Comparison of ENCODE assay signal across 14 cellular contexts in the genomic region with DNA sequence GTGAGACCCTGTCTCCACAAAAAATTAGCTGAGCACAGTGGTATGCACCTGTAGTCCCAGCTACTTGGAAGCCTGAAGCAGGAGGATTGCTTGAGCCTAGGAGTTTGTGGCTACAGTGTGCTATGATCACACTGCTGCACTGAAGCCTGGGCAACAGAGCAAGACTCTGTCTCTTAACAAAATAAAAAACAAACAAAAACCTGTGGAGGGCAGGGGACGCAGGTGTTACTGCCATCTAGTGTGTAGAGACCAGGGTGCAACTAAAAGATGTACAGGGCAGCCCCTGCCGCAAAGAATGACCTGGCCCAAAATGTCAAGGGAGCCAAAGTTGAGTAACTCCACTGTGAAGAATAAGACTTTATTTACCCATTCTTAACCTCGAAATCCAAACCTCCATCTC. TPM values are rescaled to one million over a fixed set of nuclear protein-coding genes. Genes with fewer than 3 reads are reported as not detected.
A peak's percentile ranks its signal among the peaks of the same experiment; 100 is the strongest.
DNase-seq lines count a peak whose midpoint lies in the region; ATAC-seq and TF ChIP-seq lines count a peak whose summit lies in the region.
"Had no signal": no experiment of that assay in that cellular context is flagged by ENCODE, and none has a peak within 500 bp of the region (broad histone marks: within the 10 kb centered on the region; RNA-seq: fewer than 3 reads in every experiment).

No MANE protein-coding gene starts in this region.

- H3K4me3 ChIP-seq in GM23338, result no peak overlapping the region
- no peak overlapping the region for H3K4me3 ChIP-seq in Panc1 (ENCODE audit: low read depth in 2 of 2, low read length in 2 of 2)
- no peak overlapping the region for H3K4me3 ChIP-seq in fibroblast of villous mesenchyme (ENCODE audit: low read depth, low read length)
- H3K4me3 ChIP-seq in thyroid gland (replicated peaks in 1 of 3), result no peak overlapping the region
- H3K4me3 ChIP-seq in testis, result no peak overlapping the region
- H3K4me3 ChIP-seq: left lung, Peyer's patch had no signal

- H3K9me3 ChIP-seq in Panc1 (ENCODE audit: control insufficient read depth, insufficient read depth, low read depth, low read length) (no peaks in the 10 kb centered on the region), thyroid gland (no peaks in the 10 kb centered on the region), testis (no peaks in the 10 kb centered on the region)
- H3K9me3 ChIP-seq: Peyer's patch had no signal

- no peak overlapping the region for H3K27ac ChIP-seq in GM23338 (ENCODE audit: low read depth)
- H3K27ac ChIP-seq in Panc1 (ENCODE audit: low read length), result no peak overlapping the region
- H3K27ac ChIP-seq in thyroid gland, result no peak overlapping the region
- no peak overlapping the region for H3K27ac ChIP-seq in testis
- H3K27ac ChIP-seq: left lung, Peyer's patch had no signal

- no peak overlapping the region for H3K4me3 Mint-ChIP-seq in GM23338
- H3K4me3 Mint-ChIP-seq: IgD-negative memory B cell had no signal

- TF ChIP-seq POLR2A in thyroid gland (IDR thresholded peaks at IDR 0.05) (no peak), testis (IDR thresholded peaks at IDR 0.05) (no peak)

- POLR2A ChIA-PET in Panc1 (lab: Charles Lee), result no interaction called here

- H3K36me3 Mint-ChIP-seq in GM23338 (ENCODE audit: low read depth), result no peaks in the 10 kb centered on the region
- H3K36me3 Mint-ChIP-seq: IgD-negative memory B cell had no signal

- H3K4me2 ChIP-seq in GM23338, result no peak overlapping the region

- in situ Hi-C loops in ACHN (cut with HindIII; ENCODE audit: low pct_ligation_motif_present, low pct_unique_long_range_greater_than_20kb, low sequenced_read_pairs), result no loop called here
- in situ Hi-C loops in Panc1 (cut with HindIII; ENCODE audit: low pct_unique_long_range_greater_than_20kb, low sequenced_read_pairs), result no loop called here

- H3F3A ChIP-seq in GM23338 (replicated peaks; ENCODE audit: low read depth), result no peaks in the 10 kb centered on the region

- H3K4me1 Mint-ChIP-seq in GM23338, result no peaks in the 10 kb centered on the region
- H3K4me1 Mint-ChIP-seq: IgD-negative memory B cell had no signal

- no peak overlapping the region for H3K27ac Mint-ChIP-seq in GM23338
- H3K27ac Mint-ChIP-seq: IgD-negative memory B cell had no signal

- no peaks in the 10 kb centered on the region for H3K9me2 ChIP-seq in GM23338 (ENCODE audit: insufficient read depth)

- H2AFZ ChIP-seq in GM23338, result no peak overlapping the region

- intact Hi-C loops in Panc1 (cut with micrococcal nuclease; ENCODE audit: unreplicated experiment) (no loop called here), thyroid gland (cut with DNase I) (no loop called here), testis (cut with DNase I; ENCODE audit: low total_unique reads) (no loop called here)

- H3K27me3 Mint-ChIP-seq in GM23338 (ENCODE audit: insufficient read depth, low read depth, poor library complexity), result no peaks in the 10 kb centered on the region
- H3K27me3 Mint-ChIP-seq: IgD-negative memory B cell had no signal

- H3K36me3 ChIP-seq in GM23338 (ENCODE audit: insufficient read depth) (no peaks in the 10 kb centered on the region), Panc1 (ENCODE audit: control insufficient read depth, insufficient read depth, low read length) (no peaks in the 10 kb centered on the region), thyroid gland (no peaks in the 10 kb centered on the region), testis (ENCODE audit: low read depth, missing control alignments) (no peaks in the 10 kb centered on the region)
- H3K36me3 ChIP-seq: left lung, Peyer's patch had no signal

- TF ChIP-seq CTCF in GM23338 (conservative IDR thresholded peaks at IDR 0.05; ENCODE audit: low read depth in 2 of 2) (peak; percentile 68 to 79), Panc1 (IDR thresholded peaks at IDR 0.05) (peak; percentile 69), fibroblast of villous mesenchyme (IDR thresholded peaks at IDR 0.05; ENCODE audit: insufficient read depth, low read depth, low read length) (peak; percentile 8), thyroid gland (IDR thresholded peaks at IDR 0.05) (no peak), testis (IDR thresholded peaks at IDR 0.05) (no peak), omental fat pad (IDR thresholded peaks at IDR 0.05) (no peak)

- DNase-seq in ACHN, result peak; percentile 10
- DNase-seq in GM23338 (ENCODE audit: low spot score), result peak; percentile 65
- no peak for DNase-seq in Panc1 (ENCODE audit: low read depth, low spot score)
- no peak for DNase-seq in fibroblast of villous mesenchyme (ENCODE audit: low read depth)
- no peak for DNase-seq in thyroid gland
- no peak for DNase-seq in DMS 273 treated with DMSO at 0.1 percent for 48 hours (lab: John Stamatoyannopoulos, UW)
- no peak for DNase-seq in testis
- no peak for DNase-seq in omental fat pad (ENCODE audit: low spot score)
- DNase-seq: activated CD4-positive, CD25-positive, alpha-beta regulatory T cell; activated naive CD4-positive, alpha-beta T cell; left lung; Peyer's patch had no signal

- H4K20me1 ChIP-seq in GM23338 (replicated peaks; ENCODE audit: insufficient read depth), result no peaks in the 10 kb centered on the region

- 70 to 85% methylated on average over 3 of the region's 3 CpGs for WGBS in thyroid gland, 2 donors
- 84 to 91% methylated on average over 3 of the region's 3 CpGs for WGBS in testis, 2 donors

- H3K4me1 ChIP-seq in GM23338 (ENCODE audit: insufficient read depth) (no peaks in the 10 kb centered on the region), Panc1 (ENCODE audit: control insufficient read depth, insufficient read depth, low read length) (no peaks in the 10 kb centered on the region), thyroid gland (no peaks in the 10 kb centered on the region), testis (no peaks in the 10 kb centered on the region)
- H3K4me1 ChIP-seq: left lung, Peyer's patch had no signal

- no peaks in the 10 kb centered on the region for H3K27me3 ChIP-seq in GM23338 (ENCODE audit: insufficient read depth)
- no peaks in the 10 kb centered on the region for H3K27me3 ChIP-seq in Panc1 (ENCODE audit: control insufficient read depth, insufficient read depth, low read length)
- no peaks in the 10 kb centered on the region for H3K27me3 ChIP-seq in thyroid gland
- H3K27me3 ChIP-seq in testis, result no peaks in the 10 kb centered on the region
- H3K27me3 ChIP-seq: left lung, Peyer's patch had no signal

- ATAC-seq in GM23338 (peak; percentile 72), Panc1 (peak; percentile 76; the same call in 1 of the 2 replicates), omental fat pad (ENCODE audit: low FRiP score) (no peak)
- ATAC-seq: left lung, sciatic nerve had no signal

- CTCF ChIA-PET in Panc1 (lab: Charles Lee), result no interaction called here

- H3K79me2 ChIP-seq in GM23338 (replicated peaks; ENCODE audit: insufficient read depth), result no peaks in the 10 kb centered on the region

- peaks cover 3% of the 10 kb centered on the region; the same call in 1 of the 3 replicates for H3K9me3 Mint-ChIP-seq in GM23338
- H3K9me3 Mint-ChIP-seq: IgD-negative memory B cell had no signal

- no TSS peak for BruUV-seq in Panc1 (replicated peaks; lab: Mats Ljungman, UMichigan)

TF ChIP-seq in GM23338, 12 proteins besides CTCF, POLR2A, EP300 and RAD21 (continues in another document):
- no peak for TF ChIP-seq NANOG (IDR thresholded peaks at IDR 0.05; ENCODE audit: borderline replicate concordance)
- no peak for TF ChIP-seq ETS1 (IDR thresholded peaks at IDR 0.05)
- TF ChIP-seq EZH2phosphoT487 (IDR thresholded peaks at IDR 0.05; ENCODE audit: unreplicated experiment), result no peak

RNA-seq across cellular contexts. Expression of gene ASPN, which starts 27.1 kb away (rescaled TPM):
- not detected in 2 replicates for total RNA-seq in GM23338 (2014; rRNA removed; shearing (Covaris generic))
- polyA plus RNA-seq in GM23338 (2016; fragmentation: Nextera tagmentation; extraction: Ambion mirVana) (0.82 and 0.99 TPM in 2 replicates), testis (ENCODE audit: insufficient read depth, low read depth, low replicate concordance) (5.0 TPM)
- total RNA-seq in Panc1 (2021; ENCODE audit: unreplicated experiment) (not detected), fibroblast of villous mesenchyme (1.6 and 3.9 TPM in 2 replicates), thyroid gland (10 to 100 TPM in 1 of 4 donors, 1 to 10 TPM in 3; 2.4 to 15.3 (median 7.4) TPM), testis (under 1 TPM; 0.12 to 0.39 TPM), omental fat pad (10 to 100 TPM in 2 of 4 donors, 1 to 10 TPM in 2; 4.8 to 17.7 (median 11.4) TPM)
- polyA plus RNA-seq in Panc1 (2012; ENCODE audit: insufficient read length), result not detected
- polyA plus RNA-seq: IgD-negative memory B cell had no signal

RNA-seq across cellular contexts. Expression of gene OMD, which starts 30.9 kb away (rescaled TPM):
- total RNA-seq in GM23338 (2014; rRNA removed; shearing (Covaris generic)), result not detected in 2 replicates
- polyA plus RNA-seq in GM23338 (2016; fragmentation: Nextera tagmentation; extraction: Ambion mirVana) (1.1 and 1.3 TPM in 2 replicates), testis (ENCODE audit: insufficient read depth, low read depth, low replicate concordance) (2.5 TPM)
- total RNA-seq in Panc1 (2021; ENCODE audit: unreplicated experiment) (not detected), fibroblast of villous mesenchyme (not detected in 2 replicates), thyroid gland (10 to 100 TPM in 3 of 4 donors, 1 to 10 TPM in 1; 6.0 to 52.4 (median 16.6) TPM), testis (1 to 10 TPM; 1.1 to 4.9 TPM), omental fat pad (100 to 1,000 TPM in 1 of 4 donors, 10 to 100 TPM in 3; 10.2 to 122 (median 40.2) TPM)
- polyA plus RNA-seq in Panc1 (2012; ENCODE audit: insufficient read length), result not detected
- polyA plus RNA-seq: IgD-negative memory B cell had no signal

RNA-seq across cellular contexts. Expression of gene OGN, which starts 50.8 kb away (rescaled TPM):
- not detected in 2 replicates for total RNA-seq in GM23338 (2014; rRNA removed; shearing (Covaris generic))
- 2.2 and 2.5 TPM in 2 replicates for polyA plus RNA-seq in GM23338 (2016; fragmentation: Nextera tagmentation; extraction: Ambion mirVana)
- total RNA-seq in Panc1 (2021; ENCODE audit: unreplicated experiment), result 0.08 TPM
- not detected for polyA plus RNA-seq in Panc1 (2012; ENCODE audit: insufficient read length)
- total RNA-seq in fibroblast of villous mesenchyme, result not detected in 2 replicates
- total RNA-seq in thyroid gland, result 10 to 100 TPM in 3 of 4 donors, 1 to 10 TPM in 1; 4.5 to 20.8 (median 16.1) TPM
- total RNA-seq in testis, result 1 to 10 TPM; 4.9 to 9.5 TPM
- polyA plus RNA-seq in testis (ENCODE audit: insufficient read depth, low read depth, low replicate concordance), result 18.4 TPM
- total RNA-seq in omental fat pad, result 100 to 1,000 TPM in 3 of 4 donors, 10 to 100 TPM in 1; 24.6 to 412 (median 114) TPM

Comparison
In these comparisons a context has a peak if more than half of its experiments do, and no peak if none do; other contexts are left out.
1. DNase-seq: peak in ACHN (single experiment) and GM23338 (single experiment); none in Panc1 (single experiment), fibroblast of villous mesenchyme (single experiment), thyroid gland (0 of 2), DMS 273 treated with DMSO at 0.1 percent for 48 hours (single experiment), testis (single experiment) and omental fat pad (single experiment).
2. CTCF ChIP-seq: peak in GM23338 (2 of 2), Panc1 (single experiment) and fibroblast of villous mesenchyme (single experiment); none in thyroid gland (0 of 6), testis (0 of 3) and omental fat pad (0 of 3).